Comparison of ENCODE assay signal across 1 cellular context in genomic region chr6:111263837-111264236, GRCh38.
TF ChIP-seq lines count a peak whose summit lies in the region.

No MANE protein-coding gene starts in this region.

TF ChIP-seq in K562, 482 proteins besides CTCF, POLR2A, EP300 and RAD21 (continued from another document):
- peak in 1 of 2 experiments; percentile 35; a peak in 1 of 4 replicates for TF ChIP-seq HDAC1 (IDR thresholded peaks at IDR 0.05)
- TF ChIP-seq CBFB (CRISPR knock-in tag; IDR thresholded peaks at IDR 0.05) = no peak
- TF ChIP-seq ARID3A (IDR thresholded peaks at IDR 0.05; ENCODE audit: borderline replicate concordance, low read depth, low read length) = 0 out of 2 replicates have a peak, but pooled peaks have one; percentile 13
- TF ChIP-seq TRIM24 (IDR thresholded peaks at IDR 0.05) = peak in 1 of 2 experiments; percentile 32; a peak in 1 of 4 replicates
- no peak for TF ChIP-seq PTRF (tag; IDR thresholded peaks at IDR 0.05)
- TF ChIP-seq ATF3 (IDR thresholded peaks at IDR 0.05) = peak; percentile 93
- TF ChIP-seq ATF3 (CRISPR knock-in tag; conservative IDR thresholded peaks at IDR 0.05) = no peak; the same call in 1 of the 2 replicates
- TF ChIP-seq RCOR1 (IDR thresholded peaks at IDR 0.05; ENCODE audit: borderline replicate concordance in 1 of 2, low read depth in 2 of 2, low read length in 2 of 2) = no peak; a peak in 1 of 4 replicates
- no peak for TF ChIP-seq KDM1A (IDR thresholded peaks at IDR 0.05)
- 0 out of 2 replicates have a peak, but pooled peaks have one; percentile 21 for TF ChIP-seq CREB1 (IDR thresholded peaks at IDR 0.05)
- no peak for TF ChIP-seq CREB1 (CRISPR knock-in tag; IDR thresholded peaks at IDR 0.05)
- TF ChIP-seq MCM2 (IDR thresholded peaks at IDR 0.05; ENCODE audit: low read depth) = no peak
- peak; percentile 81 for TF ChIP-seq ZNF316 (IDR thresholded peaks at IDR 0.05)
- TF ChIP-seq MXD1 (CRISPR knock-in tag; IDR thresholded peaks at IDR 0.05; ENCODE audit: borderline replicate concordance, poor library complexity, severe bottlenecking) = no peak
- TF ChIP-seq E2F1 (CRISPR knock-in tag; IDR thresholded peaks at IDR 0.05) = no peak
- TF ChIP-seq FOSL1 (tag; conservative IDR thresholded peaks at IDR 0.05) = peak; percentile 98
- TF ChIP-seq TCF3 (CRISPR knock-in tag; IDR thresholded peaks at IDR 0.05) = 0 out of 2 replicates have a peak, but pooled peaks have one; percentile 13
